In genomic region chr7:157845203-157845810, GRCh38 we compare ENCODE assay signal across 32 cellular contexts.
DNase-seq lines count a peak whose midpoint lies in the region; ATAC-seq, FAIRE-seq and TF ChIP-seq lines count a peak whose summit lies in the region.
"Had no signal": no experiment of that assay in that cellular context is flagged by ENCODE, and none has a peak within 500 bp of the region (broad histone marks: within the 10 kb centered on the region; RNA-seq: fewer than 3 reads in every experiment).

No MANE protein-coding gene starts in this region.

- H3K4me1 ChIP-seq in Panc1 (ENCODE audit: control insufficient read depth, insufficient read depth, low read length) (no peaks in the 10 kb centered on the region; the same call in 1 of the 2 replicates), neural progenitor cell (peaks cover 33% of the 10 kb centered on the region)
- H3K4me1 ChIP-seq: left ventricle myocardium inferior, prostate gland, right lobe of liver, stomach, vagina had no signal

- peaks cover 27% of the 10 kb centered on the region for H3F3A ChIP-seq in neural progenitor cell (ENCODE audit: low read depth)

- H2AFZ ChIP-seq in neural progenitor cell (replicated peaks), result no peak overlapping the region

- DNase-seq in H54 (ENCODE audit: insufficient read length, low spot score) (peak; percentile 75), Panc1 (ENCODE audit: low read depth, low spot score) (peak; percentile 7), bronchial epithelial cell (ENCODE audit: low read depth) (no peak), neural progenitor cell (ENCODE audit: low spot score) (no peak), NCI-H1417 treated with DMSO at 0.1 percent for 48 hours (lab: John Stamatoyannopoulos, UW) (no peak), HTR-8/SVneo (ENCODE audit: insufficient read length, low spot score) (no peak), H4 (ENCODE audit: low spot score) (no peak)
- DNase-seq: activated CD8-positive, alpha-beta memory T cell treated with anti-CD3 and anti-CD28 coated beads, Interleukin-2, amount 50 U/mL, for 48 hours; activated CD8-positive, alpha-beta T cell treated with anti-CD3 and anti-CD28 coated beads for 36 hours; caudate nucleus; COR-L47; cortex of kidney; DMS53; effector memory CD8-positive, alpha-beta T cell; erythroblast; glutamatergic neuron; HFFc6; left ventricle myocardium inferior; NCI-H1092; NCI-H1930; NCI-H2171 treated with DMSO at 0.1 percent for 48 hours; NCI-H510A treated with DMSO at 0.1 percent for 48 hours; right lobe of liver; SHP77; stimulated activated CD8-positive, alpha-beta memory T cell treated with anti-CD3 and anti-CD28 coated beads, Interleukin-4, amount 100 ng/mL, for 48 hours; stomach had no signal

- H3K9ac ChIP-seq in neural progenitor cell, result no peak overlapping the region

- H4K20me1 ChIP-seq in neural progenitor cell (ENCODE audit: low read depth), result no peaks in the 10 kb centered on the region

- no peak for ATAC-seq in Panc1
- ATAC-seq: activated CD8-positive, alpha-beta T cell treated with anti-CD3 and anti-CD28 coated beads for 36 hours; effector memory CD8-positive, alpha-beta T cell; right lobe of liver had no signal

- intact Hi-C loops in Panc1 (cut with micrococcal nuclease; ENCODE audit: unreplicated experiment), result no loop called here

- no peak overlapping the region for H3K4me3 Mint-ChIP-seq in neural progenitor cell
- H3K4me3 Mint-ChIP-seq: activated CD8-positive, alpha-beta T cell treated with anti-CD3 and anti-CD28 coated beads for 36 hours; activated naive CD8-positive, alpha-beta T cell; effector memory CD8-positive, alpha-beta T cell; HFFc6 had no signal

- peaks cover 25% of the 10 kb centered on the region for H3K27me3 ChIP-seq in Panc1 (ENCODE audit: control insufficient read depth, insufficient read depth, low read length)
- no peaks in the 10 kb centered on the region for H3K27me3 ChIP-seq in bronchial epithelial cell (ENCODE audit: control insufficient read depth, insufficient read depth, low read length)
- no peaks in the 10 kb centered on the region for H3K27me3 ChIP-seq in neural progenitor cell
- H3K27me3 ChIP-seq: right lobe of liver, vagina had no signal

- no TSS peak for BruUV-seq in Panc1 (replicated peaks; lab: Mats Ljungman, UMichigan)

- H3K27ac ChIP-seq in Panc1 (ENCODE audit: low read length) (no peak overlapping the region), neural progenitor cell (no peak overlapping the region)
- H3K27ac ChIP-seq: C4-2B, left ventricle myocardium inferior, prostate gland, right lobe of liver, stomach, vagina had no signal

- peaks cover 8% of the 10 kb centered on the region for H3K27me3 Mint-ChIP-seq in neural progenitor cell (ENCODE audit: insufficient read depth, low read depth)
- H3K27me3 Mint-ChIP-seq: activated CD8-positive, alpha-beta T cell treated with anti-CD3 and anti-CD28 coated beads for 36 hours; activated naive CD8-positive, alpha-beta T cell had no signal

- H3K79me2 ChIP-seq in neural progenitor cell (ENCODE audit: low read depth), result no peaks in the 10 kb centered on the region

- no peak for TF ChIP-seq POLR2A in H54 (IDR thresholded peaks at IDR 0.05; ENCODE audit: low read depth, low read length)

- no peaks in the 10 kb centered on the region for H3K36me3 ChIP-seq in Panc1 (ENCODE audit: control insufficient read depth, insufficient read depth, low read length)
- H3K36me3 ChIP-seq in bronchial epithelial cell (ENCODE audit: control insufficient read depth, insufficient read depth, low read length), result no peaks in the 10 kb centered on the region
- H3K36me3 ChIP-seq in neural progenitor cell, result no peaks in the 10 kb centered on the region
- H3K36me3 ChIP-seq: left ventricle myocardium inferior, prostate gland, right lobe of liver, stomach, vagina had no signal

- no peaks in the 10 kb centered on the region for H3K9me3 ChIP-seq in Panc1 (ENCODE audit: control insufficient read depth, insufficient read depth, low read depth, low read length)
- no peaks in the 10 kb centered on the region for H3K9me3 ChIP-seq in neural progenitor cell (ENCODE audit: low read depth)
- H3K9me3 ChIP-seq: left ventricle myocardium inferior, prostate gland, right lobe of liver, stomach, vagina had no signal

- in situ Hi-C loops in Panc1 (cut with HindIII; ENCODE audit: low pct_unique_long_range_greater_than_20kb, low sequenced_read_pairs), result no loop called here

- FAIRE-seq in H54 (lab: Jason Lieb, UNC) (peak; percentile 67), bronchial epithelial cell (lab: Jason Lieb, UNC) (peak; percentile 64), HTR-8/SVneo (lab: Jason Lieb, UNC) (no peak)
- FAIRE-seq: G401.6, islet of Langerhans had no signal

- no peaks in the 10 kb centered on the region for H3K36me3 Mint-ChIP-seq in neural progenitor cell
- H3K36me3 Mint-ChIP-seq: activated naive CD8-positive, alpha-beta T cell had no signal

- CTCF ChIA-PET in Panc1 (lab: Charles Lee), result no interaction called here

- TF ChIP-seq CTCF in Panc1 (IDR thresholded peaks at IDR 0.05) (no peak), bronchial epithelial cell (IDR thresholded peaks at IDR 0.05; ENCODE audit: insufficient read depth, low read length, severe bottlenecking) (no peak), neural progenitor cell (IDR thresholded peaks at IDR 0.05) (no peak)

- POLR2A ChIA-PET in Panc1 (lab: Charles Lee), result no interaction called here

- H3K9me3 Mint-ChIP-seq in neural progenitor cell, result peaks cover 9% of the 10 kb centered on the region
- H3K9me3 Mint-ChIP-seq: activated CD8-positive, alpha-beta T cell treated with anti-CD3 and anti-CD28 coated beads for 36 hours; effector memory CD8-positive, alpha-beta T cell had no signal

- H3K27ac Mint-ChIP-seq in neural progenitor cell, result peak overlapping the region; percentile 17
- H3K27ac Mint-ChIP-seq: activated CD8-positive, alpha-beta T cell treated with anti-CD3 and anti-CD28 coated beads for 36 hours; activated naive CD8-positive, alpha-beta T cell; effector memory CD8-positive, alpha-beta T cell; HFFc6 had no signal

- H3K4me3 ChIP-seq in Panc1 (ENCODE audit: low read depth in 2 of 2, low read length in 2 of 2) (no peak overlapping the region), bronchial epithelial cell (ENCODE audit: low read depth, low read length) (no peak overlapping the region), neural progenitor cell (no peak overlapping the region)
- H3K4me3 ChIP-seq: left ventricle myocardium inferior, prostate gland, right lobe of liver, stomach, vagina had no signal

- H3K4me1 Mint-ChIP-seq in neural progenitor cell, result peaks cover 46% of the 10 kb centered on the region

- H3K4me2 ChIP-seq in neural progenitor cell, result no peak overlapping the region

Comparison
In these comparisons a context has a peak if more than half of its experiments do, and no peak if none do; other contexts are left out.
1. DNase-seq: peak in H54 (single experiment) and Panc1 (single experiment); none in bronchial epithelial cell (single experiment), neural progenitor cell (single experiment), NCI-H1417 treated with DMSO at 0.1 percent for 48 hours (single experiment), HTR-8/SVneo (single experiment) and H4 (single experiment).